ENCODE assay signal across 24 cellular contexts in genomic region chr15:43251863-43252241, GRCh38. TPM values are rescaled to one million over a fixed set of nuclear protein-coding genes. Genes with fewer than 3 reads are reported as not detected.
DNase-seq lines count a peak whose midpoint lies in the region; ATAC-seq and TF ChIP-seq lines count a peak whose summit lies in the region.
"Had no signal": no experiment of that assay in that cellular context is flagged by ENCODE, and none has a peak within 500 bp of the region (broad histone marks: within the 10 kb centered on the region; RNA-seq: fewer than 3 reads in every experiment).

No MANE protein-coding gene starts in this region.

- peak overlapping the region; percentile 82 for H3K27ac Mint-ChIP-seq in activated CD4-positive, alpha-beta T cell treated with anti-CD3 and anti-CD28 coated beads, Interleukin-2, amount 10 ng/mL, durations not matched to agents 7 days and 5 days
- peak overlapping the region; percentile 93 for H3K27ac Mint-ChIP-seq in activated T-helper 1 cell treated with anti-CD3 and anti-CD28 coated beads, Interleukin-12 subunit alpha, Interleukin-12 subunit beta, Interleukin-2, Interleukin-4 antibody, amounts not matched to agents 30 ng/mL and 10 ng/mL and 1 ng/mL, durations not matched to agents 14 hours and 24 hours and 36 hours
- H3K27ac Mint-ChIP-seq in mesothelial cell of epicardium, result no peak overlapping the region
- H3K27ac Mint-ChIP-seq: nephron had no signal

- POLR2A ChIA-PET in activated CD4-positive, alpha-beta T cell treated with anti-CD3 and anti-CD28 coated beads, Interleukin-2, amount 10 ng/mL, durations not matched to agents 7 days and 5 days (lab: Charles Lee), result no interaction called here

- no peaks in the 10 kb centered on the region for H3K36me3 Mint-ChIP-seq in activated CD4-positive, alpha-beta T cell treated with anti-CD3 and anti-CD28 coated beads, Interleukin-2, amount 10 ng/mL, durations not matched to agents 7 days and 5 days (ENCODE audit: low read depth)
- peaks cover 3% of the 10 kb centered on the region for H3K36me3 Mint-ChIP-seq in activated T-helper 1 cell treated with anti-CD3 and anti-CD28 coated beads, Interleukin-12 subunit alpha, Interleukin-12 subunit beta, Interleukin-2, Interleukin-4 antibody, amounts not matched to agents 30 ng/mL and 10 ng/mL and 1 ng/mL, durations not matched to agents 14 hours and 24 hours and 36 hours (ENCODE audit: low read depth)
- no peaks in the 10 kb centered on the region for H3K36me3 Mint-ChIP-seq in mesothelial cell of epicardium

- DNase-seq in activated CD4-positive, alpha-beta T cell treated with anti-CD3 and anti-CD28 coated beads, Interleukin-2, amount 10 ng/mL, durations not matched to agents 7 days and 5 days, result no peak
- DNase-seq in activated CD4-positive, alpha-beta T cell treated with anti-CD3 and anti-CD28 coated beads for 4 hours, result no peak
- DNase-seq in HT1080 (ENCODE audit: low read depth), result peak; percentile 28
- DNase-seq in activated T-helper 1 cell treated with anti-CD3 and anti-CD28 coated beads, Interleukin-12 subunit alpha, Interleukin-12 subunit beta, Interleukin-2, Interleukin-4 antibody, amounts not matched to agents 30 ng/mL and 10 ng/mL and 1 ng/mL, durations not matched to agents 14 hours and 24 hours and 36 hours (ENCODE audit: low spot score), result no peak
- peak; percentile 25 to 30 for DNase-seq in stimulated activated CD8-positive, alpha-beta memory T cell treated with anti-CD3 and anti-CD28 coated beads, Interleukin-15, amount 100 ng/mL, for 48 hours (ENCODE audit: low read depth in 2 of 2)
- DNase-seq in left colon, result no peak
- no peak for DNase-seq in mesothelial cell of epicardium (ENCODE audit: low spot score in 2 of 2, unreplicated experiment in 2 of 2)
- DNase-seq: activated gamma-delta T cell treated with Interleukin-2 at 50 U/mL for 16 hours; C1 segment of cervical spinal cord; effector memory CD4-positive, alpha-beta T cell; MM.1S; NCI-H1694 treated with DMSO at 0.1 percent for 48 hours; pancreas; right cardiac atrium; stimulated activated CD4-positive, alpha-beta T cell treated with anti-CD3 and anti-CD28 coated beads, Interleukin-12 subunit alpha, Interleukin-12 subunit beta, amount 100 ng/mL, for 4 hours had no signal

- intact Hi-C loops in activated T-helper 1 cell treated with anti-CD3 and anti-CD28 coated beads, Interleukin-12 subunit alpha, Interleukin-12 subunit beta, Interleukin-2, Interleukin-4 antibody, amounts not matched to agents 30 ng/mL and 10 ng/mL and 1 ng/mL, durations not matched to agents 14 hours and 24 hours and 36 hours (cut with micrococcal nuclease), result no loop called here
- intact Hi-C loops in left colon (cut with DNase I, micrococcal nuclease), result no loop called here

- TF ChIP-seq CTCF in mesothelial cell of epicardium (IDR thresholded peaks at IDR 0.05; ENCODE audit: unreplicated experiment), result no peak

- no peaks in the 10 kb centered on the region for H3K9me3 Mint-ChIP-seq in activated CD4-positive, alpha-beta T cell treated with anti-CD3 and anti-CD28 coated beads, Interleukin-2, amount 10 ng/mL, durations not matched to agents 7 days and 5 days
- no peaks in the 10 kb centered on the region for H3K9me3 Mint-ChIP-seq in activated T-helper 1 cell treated with anti-CD3 and anti-CD28 coated beads, Interleukin-12 subunit alpha, Interleukin-12 subunit beta, Interleukin-2, Interleukin-4 antibody, amounts not matched to agents 30 ng/mL and 10 ng/mL and 1 ng/mL, durations not matched to agents 14 hours and 24 hours and 36 hours
- no peaks in the 10 kb centered on the region for H3K9me3 Mint-ChIP-seq in mesothelial cell of epicardium
- H3K9me3 Mint-ChIP-seq: nephron had no signal

- peaks cover 30% of the 10 kb centered on the region for H3K4me1 Mint-ChIP-seq in activated CD4-positive, alpha-beta T cell treated with anti-CD3 and anti-CD28 coated beads, Interleukin-2, amount 10 ng/mL, durations not matched to agents 7 days and 5 days
- H3K4me1 Mint-ChIP-seq in activated T-helper 1 cell treated with anti-CD3 and anti-CD28 coated beads, Interleukin-12 subunit alpha, Interleukin-12 subunit beta, Interleukin-2, Interleukin-4 antibody, amounts not matched to agents 30 ng/mL and 10 ng/mL and 1 ng/mL, durations not matched to agents 14 hours and 24 hours and 36 hours (ENCODE audit: low read depth), result peaks cover 56% of the 10 kb centered on the region
- H3K4me1 Mint-ChIP-seq in mesothelial cell of epicardium, result no peaks in the 10 kb centered on the region
- H3K4me1 Mint-ChIP-seq: nephron had no signal

- H3K27me3 Mint-ChIP-seq in activated CD4-positive, alpha-beta T cell treated with anti-CD3 and anti-CD28 coated beads, Interleukin-2, amount 10 ng/mL, durations not matched to agents 7 days and 5 days, result peaks cover 2% of the 10 kb centered on the region
- no peaks in the 10 kb centered on the region for H3K27me3 Mint-ChIP-seq in activated T-helper 1 cell treated with anti-CD3 and anti-CD28 coated beads, Interleukin-12 subunit alpha, Interleukin-12 subunit beta, Interleukin-2, Interleukin-4 antibody, amounts not matched to agents 30 ng/mL and 10 ng/mL and 1 ng/mL, durations not matched to agents 14 hours and 24 hours and 36 hours (ENCODE audit: insufficient read depth)
- peaks cover 40% of the 10 kb centered on the region for H3K27me3 Mint-ChIP-seq in mesothelial cell of epicardium (ENCODE audit: low read depth)

- H3K4me3 Mint-ChIP-seq in activated CD4-positive, alpha-beta T cell treated with anti-CD3 and anti-CD28 coated beads, Interleukin-2, amount 10 ng/mL, durations not matched to agents 7 days and 5 days, result no peak overlapping the region
- H3K4me3 Mint-ChIP-seq in activated T-helper 1 cell treated with anti-CD3 and anti-CD28 coated beads, Interleukin-12 subunit alpha, Interleukin-12 subunit beta, Interleukin-2, Interleukin-4 antibody, amounts not matched to agents 30 ng/mL and 10 ng/mL and 1 ng/mL, durations not matched to agents 14 hours and 24 hours and 36 hours, result no peak overlapping the region
- no peak overlapping the region for H3K4me3 Mint-ChIP-seq in mesothelial cell of epicardium
- H3K4me3 Mint-ChIP-seq: nephron had no signal

- CTCF ChIA-PET in activated CD4-positive, alpha-beta T cell treated with anti-CD3 and anti-CD28 coated beads, Interleukin-2, amount 10 ng/mL, durations not matched to agents 7 days and 5 days (lab: Charles Lee), result interaction anchor here (1.0 to 1.5 kb wide), 2 partner anchors 9 to 23 kb away, joined by 3 to 4 read pairs; no protein-coding TSS in a partner anchor

- ATAC-seq in left colon, result no peak
- ATAC-seq in GM21526 (IDR thresholded peaks at IDR 0.05; ENCODE audit: low FRiP score, unreplicated experiment), result no peak
- ATAC-seq: pancreas, right cardiac atrium had no signal

RNA-seq across cellular contexts. Expression of gene TGM5, which starts 14.9 kb away (rescaled TPM):
- total RNA-seq in activated CD4-positive, alpha-beta T cell treated with anti-CD3 and anti-CD28 coated beads, Interleukin-2, amount 10 ng/mL, durations not matched to agents 7 days and 5 days, result not detected
- 0.20 and 0.98 TPM in 2 replicates for total RNA-seq in HT1080 (2014; rRNA removed; shearing (Covaris generic))
- 0.33 and 0.72 TPM in 2 replicates for polyA plus RNA-seq in HT1080 (2015; cell fraction: cytosol; rRNA removed)
- polyA plus RNA-seq in HT1080 (2015; cell fraction: nucleus; rRNA removed), result 1.8 and 2.2 TPM in 2 replicates
- total RNA-seq in activated T-helper 1 cell treated with anti-CD3 and anti-CD28 coated beads, Interleukin-12 subunit alpha, Interleukin-12 subunit beta, Interleukin-2, Interleukin-4 antibody, amounts not matched to agents 30 ng/mL and 10 ng/mL and 1 ng/mL, durations not matched to agents 14 hours and 24 hours and 36 hours, result not detected in 2 replicates
- total RNA-seq in left colon (not detected), mesothelial cell of epicardium (not detected in 3 replicates)
- total RNA-seq: ascending aorta, G401, glomerular endothelial cell, H1, pancreas, right cardiac atrium, tibial nerve had no signal
- polyA plus RNA-seq: H1, pancreas had no signal

RNA-seq across cellular contexts. Expression of gene EPB42, which starts 31.0 kb away (rescaled TPM):
- total RNA-seq in activated CD4-positive, alpha-beta T cell treated with anti-CD3 and anti-CD28 coated beads, Interleukin-2, amount 10 ng/mL, durations not matched to agents 7 days and 5 days, result not detected
- not detected in 2 replicates for total RNA-seq in HT1080 (2014; rRNA removed; shearing (Covaris generic))
- polyA plus RNA-seq in HT1080 (2015; cell fraction: cytosol; rRNA removed), result not detected in 2 replicates
- not detected in 2 replicates for polyA plus RNA-seq in HT1080 (2015; cell fraction: nucleus; rRNA removed)
- not detected in 2 replicates for total RNA-seq in activated T-helper 1 cell treated with anti-CD3 and anti-CD28 coated beads, Interleukin-12 subunit alpha, Interleukin-12 subunit beta, Interleukin-2, Interleukin-4 antibody, amounts not matched to agents 30 ng/mL and 10 ng/mL and 1 ng/mL, durations not matched to agents 14 hours and 24 hours and 36 hours
- not detected for total RNA-seq in left colon
- 0.13 TPM in 1 of 3 replicates, not detected in the others for total RNA-seq in mesothelial cell of epicardium
- total RNA-seq: ascending aorta, fibroblast of lung, G401, glomerular endothelial cell, H1, pancreas, right cardiac atrium had no signal
- polyA plus RNA-seq: fibroblast of lung, H1, pancreas, right cardiac atrium had no signal

RNA-seq across cellular contexts. Expression of gene TGM7, which starts 50.2 kb away (rescaled TPM):
- not detected for total RNA-seq in activated CD4-positive, alpha-beta T cell treated with anti-CD3 and anti-CD28 coated beads, Interleukin-2, amount 10 ng/mL, durations not matched to agents 7 days and 5 days
- total RNA-seq in HT1080 (2014; rRNA removed; shearing (Covaris generic)), result not detected in 2 replicates
- not detected in 2 replicates for polyA plus RNA-seq in HT1080 (2015; cell fraction: cytosol; rRNA removed)
- not detected in 2 replicates for polyA plus RNA-seq in HT1080 (2015; cell fraction: nucleus; rRNA removed)
- total RNA-seq in activated T-helper 1 cell treated with anti-CD3 and anti-CD28 coated beads, Interleukin-12 subunit alpha, Interleukin-12 subunit beta, Interleukin-2, Interleukin-4 antibody, amounts not matched to agents 30 ng/mL and 10 ng/mL and 1 ng/mL, durations not matched to agents 14 hours and 24 hours and 36 hours, result not detected in 2 replicates
- total RNA-seq in left colon, result not detected
- not detected in 3 replicates for total RNA-seq in mesothelial cell of epicardium
- total RNA-seq: ascending aorta, fibroblast of lung, G401, glomerular endothelial cell, H1, mesenteric fat pad, pancreas, right cardiac atrium, tibial nerve had no signal
- polyA plus RNA-seq: fibroblast of lung, pancreas, right cardiac atrium had no signal

Comparison
In these comparisons a context has a peak if more than half of its experiments do, and no peak if none do; other contexts are left out.
1. DNase-seq: peak in HT1080 (single experiment) and stimulated activated CD8-positive, alpha-beta memory T cell treated with anti-CD3 and anti-CD28 coated beads, Interleukin-15, amount 100 ng/mL, for 48 hours (2 of 2); none in activated CD4-positive, alpha-beta T cell treated with anti-CD3 and anti-CD28 coated beads, Interleukin-2, amount 10 ng/mL, durations not matched to agents 7 days and 5 days (single experiment), activated CD4-positive, alpha-beta T cell treated with anti-CD3 and anti-CD28 coated beads for 4 hours (0 of 2), activated T-helper 1 cell treated with anti-CD3 and anti-CD28 coated beads, Interleukin-12 subunit alpha, Interleukin-12 subunit beta, Interleukin-2, Interleukin-4 antibody, amounts not matched to agents 30 ng/mL and 10 ng/mL and 1 ng/mL, durations not matched to agents 14 hours and 24 hours and 36 hours (single experiment), left colon (0 of 2) and mesothelial cell of epicardium (0 of 2).